ENCODE assay signal across 19 cellular contexts in the genomic region with DNA sequence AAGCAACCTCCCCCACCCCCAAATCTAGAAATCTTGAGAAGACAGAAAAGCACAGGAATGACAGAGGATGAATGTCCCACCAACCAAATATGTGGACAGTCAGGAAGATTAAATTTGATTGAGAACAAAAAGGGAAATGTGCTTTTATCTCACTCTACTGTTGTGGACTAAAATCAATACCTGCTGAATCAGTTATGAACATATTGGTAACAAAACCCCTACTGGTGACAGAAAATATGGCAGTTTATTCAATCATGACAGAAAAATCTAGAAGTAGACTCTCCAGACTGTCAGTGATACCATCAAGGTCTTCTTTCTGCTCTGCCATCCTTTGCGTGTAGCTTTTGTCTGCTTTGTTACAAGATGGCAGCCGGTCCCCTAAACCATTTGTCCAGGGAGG. TPM values are rescaled to one million over a fixed set of nuclear protein-coding genes. Genes with fewer than 3 reads are reported as not detected.
DNase-seq lines count a peak whose midpoint lies in the region; TF ChIP-seq lines count a peak whose summit lies in the region.
"Had no signal": no experiment of that assay in that cellular context is flagged by ENCODE, and none has a peak within 500 bp of the region (broad histone marks: within the 10 kb centered on the region; RNA-seq: fewer than 3 reads in every experiment).

No MANE protein-coding gene starts in this region.

- no peak overlapping the region for H3K9ac ChIP-seq in Loucy (ENCODE audit: low read depth, low read length, poor library complexity, severe bottlenecking)

- TF ChIP-seq CTCF in Loucy (conservative IDR thresholded peaks at IDR 0.05; ENCODE audit: low read length) (peak; percentile 44), epithelial cell of proximal tubule (conservative IDR thresholded peaks at IDR 0.05; ENCODE audit: low read depth, low read length) (peak; percentile 28), retinal pigment epithelial cell (conservative IDR thresholded peaks at IDR 0.05; ENCODE audit: low read depth, low read length) (peak; percentile 23)

- no peaks in the 10 kb centered on the region for H3K36me3 ChIP-seq in Loucy (ENCODE audit: insufficient read depth, low read length)
- H3K36me3 ChIP-seq: left ventricle myocardium inferior, ovary, uterus had no signal

- no peaks in the 10 kb centered on the region for H3K9me2 ChIP-seq in Loucy (replicated peaks; ENCODE audit: low read depth, low read length)

- H3K4me1 ChIP-seq in Loucy (ENCODE audit: insufficient read depth, low read length, poor library complexity, severe bottlenecking), result no peaks in the 10 kb centered on the region
- H3K4me1 ChIP-seq: left ventricle myocardium inferior, uterus had no signal

- no peaks in the 10 kb centered on the region for H4K20me1 ChIP-seq in Loucy (ENCODE audit: insufficient read depth, low read length, poor library complexity, severe bottlenecking)

- H3K4me3 ChIP-seq in Loucy (ENCODE audit: low read length, poor library complexity, severe bottlenecking) (no peak overlapping the region), epithelial cell of proximal tubule (ENCODE audit: low read depth, low read length) (no peak overlapping the region), retinal pigment epithelial cell (ENCODE audit: low read length) (no peak overlapping the region)
- H3K4me3 ChIP-seq: left ventricle myocardium inferior, ovary, uterus had no signal

- H3K4me2 ChIP-seq in Loucy (ENCODE audit: low read depth, low read length, poor library complexity, severe bottlenecking), result no peak overlapping the region

- no peaks in the 10 kb centered on the region for H3K27me3 ChIP-seq in Loucy (ENCODE audit: insufficient read depth, low read length, poor library complexity, severe bottlenecking)
- H3K27me3 ChIP-seq: ovary, uterus had no signal

- peaks cover 3% of the 10 kb centered on the region; the same call in 1 of the 2 replicates for H3K9me3 ChIP-seq in Loucy (ENCODE audit: insufficient read depth, low read depth, low read length)
- H3K9me3 ChIP-seq: left ventricle myocardium inferior, ovary, uterus had no signal

- DNase-seq in ELR (ENCODE audit: low read depth) (peak; percentile 31), epithelial cell of proximal tubule (ENCODE audit: low read depth) (no peak), retinal pigment epithelial cell (ENCODE audit: low read depth) (no peak), NCI-H446 (lab: John Stamatoyannopoulos, UW) (no peak), Kasumi-1 (lab: John Stamatoyannopoulos, UW) (no peak), NCI-H146 treated with DMSO at 0.1 percent for 48 hours (lab: John Stamatoyannopoulos, UW; ENCODE audit: unreplicated experiment) (no peak)
- DNase-seq: activated CD4-positive, alpha-beta T cell treated with anti-CD3 and anti-CD28 coated beads, Interleukin-2, amount 50 U/mL, for 4 hours; activated naive CD4-positive, alpha-beta T cell; anterior cingulate cortex; C1 segment of cervical spinal cord; left ventricle myocardium inferior; NCI-H2029; NK-92 treated with Interleukin-12 subunit alpha and Interleukin-12 subunit beta, amount 100 ng/mL, for 24 hours; ovary; stimulated activated CD4-positive, alpha-beta T cell treated with anti-CD3 and anti-CD28 coated beads, Interleukin-4, amount 100 ng/mL, for 24 hours; T-cell; uterus had no signal

- H3K79me2 ChIP-seq in Loucy (ENCODE audit: insufficient read depth, low read length), result no peaks in the 10 kb centered on the region

- H2AFZ ChIP-seq in Loucy (ENCODE audit: low read length), result no peak overlapping the region

- H3F3A ChIP-seq in Loucy (ENCODE audit: low read depth), result no peaks in the 10 kb centered on the region

RNA-seq across cellular contexts. Expression of a gene that starts 35.2 kb away (rescaled TPM):
- not detected in 2 replicates for total RNA-seq in epithelial cell of proximal tubule
- total RNA-seq: subcutaneous adipose tissue, T-cell had no signal
